Comparison of ENCODE assay signal across 17 cellular contexts in genomic region chr1:50265790-50266314, GRCh38.
DNase-seq lines count a peak whose midpoint lies in the region; ATAC-seq and TF ChIP-seq lines count a peak whose summit lies in the region.
"Had no signal": no experiment of that assay in that cellular context is flagged by ENCODE, and none has a peak within 500 bp of the region (broad histone marks: within the 10 kb centered on the region; RNA-seq: fewer than 3 reads in every experiment).

No MANE protein-coding gene starts in this region.

- no peaks in the 10 kb centered on the region for H3K9me3 Mint-ChIP-seq in activated naive CD4-positive, alpha-beta T cell treated with anti-CD3 and anti-CD28 coated beads for 36 hours
- H3K9me3 Mint-ChIP-seq: activated CD4-positive, alpha-beta T cell treated with anti-CD3 and anti-CD28 coated beads, Interleukin-2, amount 10 ng/mL, durations not matched to agents 24 days and 14 days; activated T-cell treated with anti-CD3 and anti-CD28 coated beads, Interleukin-2, amount 50 U/mL, for 24 hours had no signal

- H3K27me3 Mint-ChIP-seq in activated naive CD4-positive, alpha-beta T cell treated with anti-CD3 and anti-CD28 coated beads for 36 hours (ENCODE audit: low read depth): peaks cover 4% of the 10 kb centered on the region
- H3K27me3 Mint-ChIP-seq: activated CD4-positive, alpha-beta T cell treated with anti-CD3 and anti-CD28 coated beads, Interleukin-2, amount 10 ng/mL, durations not matched to agents 24 days and 14 days had no signal

- DNase-seq in GM03348 (ENCODE audit: low spot score): peak; percentile 50
- peak; percentile 17 for DNase-seq in astrocyte of the spinal cord (ENCODE audit: low read depth, low spot score)
- peak; percentile 31 for DNase-seq in skeletal muscle cell (ENCODE audit: low read depth)
- no peak for DNase-seq in T1000 (lab: John Stamatoyannopoulos, UW)
- no peak for DNase-seq in activated naive CD4-positive, alpha-beta T cell treated with anti-CD3 and anti-CD28 coated beads for 36 hours
- DNase-seq: activated CD4-positive, alpha-beta T cell treated with anti-CD3 and anti-CD28 coated beads, Interleukin-2, amount 10 ng/mL, durations not matched to agents 24 days and 14 days; activated T-cell treated with anti-CD3 and anti-CD28 coated beads, Interleukin-2, amount 50 U/mL, for 24 hours; C1 segment of cervical spinal cord; DMS153; NCI-H187 treated with DMSO at 0.1 percent for 48 hours; right lobe of liver; stimulated activated CD4-positive, alpha-beta T cell treated with anti-CD3 and anti-CD28 coated beads, Interleukin-2, amount 100 ng/mL, for 48 hours; testis had no signal

- TF ChIP-seq EP300 in gastroesophageal sphincter (IDR thresholded peaks at IDR 0.05): no peak

- H3K4me3 ChIP-seq in astrocyte of the spinal cord (ENCODE audit: low read depth, low read length) (no peak overlapping the region), gastroesophageal sphincter (no peak overlapping the region), skeletal muscle cell (ENCODE audit: low read depth, low read length) (no peak overlapping the region)
- H3K4me3 ChIP-seq: adrenal gland, right lobe of liver, testis had no signal

- H3K36me3 ChIP-seq in gastroesophageal sphincter: no peaks in the 10 kb centered on the region
- H3K36me3 ChIP-seq: adrenal gland, right lobe of liver had no signal

- CTCF ChIA-PET in activated naive CD4-positive, alpha-beta T cell treated with anti-CD3 and anti-CD28 coated beads for 36 hours (lab: Charles Lee): no interaction called here

- H3K9me3 ChIP-seq in gastroesophageal sphincter: no peaks in the 10 kb centered on the region
- H3K9me3 ChIP-seq: adrenal gland, right lobe of liver, testis had no signal

- peak overlapping the region in 3 of 4 donors; percentile 42 to 70 (median 61) for H3K27ac ChIP-seq in gastroesophageal sphincter
- H3K27ac ChIP-seq: right lobe of liver, testis had no signal

- in situ Hi-C loops in astrocyte of the spinal cord (cut with HindIII; ENCODE audit: low sequenced_read_pairs): no loop called here

- TF ChIP-seq POLR2A in gastroesophageal sphincter (IDR thresholded peaks at IDR 0.05): no peak

- no peaks in the 10 kb centered on the region for H3K36me3 Mint-ChIP-seq in activated naive CD4-positive, alpha-beta T cell treated with anti-CD3 and anti-CD28 coated beads for 36 hours (ENCODE audit: low read depth)

- H3K4me3 Mint-ChIP-seq in activated naive CD4-positive, alpha-beta T cell treated with anti-CD3 and anti-CD28 coated beads for 36 hours: no peak overlapping the region
- H3K4me3 Mint-ChIP-seq: activated CD4-positive, alpha-beta T cell treated with anti-CD3 and anti-CD28 coated beads, Interleukin-2, amount 10 ng/mL, durations not matched to agents 24 days and 14 days; activated T-cell treated with anti-CD3 and anti-CD28 coated beads, Interleukin-2, amount 50 U/mL, for 24 hours had no signal

- H3K27ac Mint-ChIP-seq in activated naive CD4-positive, alpha-beta T cell treated with anti-CD3 and anti-CD28 coated beads for 36 hours: no peak overlapping the region
- H3K27ac Mint-ChIP-seq: activated CD4-positive, alpha-beta T cell treated with anti-CD3 and anti-CD28 coated beads, Interleukin-2, amount 10 ng/mL, durations not matched to agents 24 days and 14 days; activated T-cell treated with anti-CD3 and anti-CD28 coated beads, Interleukin-2, amount 50 U/mL, for 24 hours had no signal

- TF ChIP-seq CTCF in astrocyte of the spinal cord (IDR thresholded peaks at IDR 0.05; ENCODE audit: low read depth, low read length) (no peak), gastroesophageal sphincter (IDR thresholded peaks at IDR 0.05) (no peak)

- H3K4me1 ChIP-seq in gastroesophageal sphincter: no peaks in the 10 kb centered on the region
- H3K4me1 ChIP-seq: adrenal gland, right lobe of liver, testis had no signal

- WGBS in gastroesophageal sphincter (ENCODE audit: low coverage in 1 of 2), 2 donors: 13 to 17% methylated on average over 3 of the region's 3 CpGs

- ATAC-seq in gastroesophageal sphincter: peak; percentile 81
- no peak for ATAC-seq in HG03159 (IDR thresholded peaks at IDR 0.05; ENCODE audit: unreplicated experiment)
- ATAC-seq: HCT116 had no signal

- peaks cover 11% of the 10 kb centered on the region for H3K27me3 ChIP-seq in gastroesophageal sphincter
- H3K27me3 ChIP-seq: adrenal gland, right lobe of liver, testis had no signal

- H3K4me1 Mint-ChIP-seq in activated naive CD4-positive, alpha-beta T cell treated with anti-CD3 and anti-CD28 coated beads for 36 hours (ENCODE audit: low read depth): no peaks in the 10 kb centered on the region
- H3K4me1 Mint-ChIP-seq: activated CD4-positive, alpha-beta T cell treated with anti-CD3 and anti-CD28 coated beads, Interleukin-2, amount 10 ng/mL, durations not matched to agents 24 days and 14 days had no signal

- intact Hi-C loops in activated naive CD4-positive, alpha-beta T cell treated with anti-CD3 and anti-CD28 coated beads for 36 hours (cut with micrococcal nuclease): no loop called here

Comparison
In these comparisons a context has a peak if more than half of its experiments do, and no peak if none do; other contexts are left out.
1. DNase-seq: peak in GM03348 (single experiment), astrocyte of the spinal cord (single experiment) and skeletal muscle cell (single experiment); none in T1000 (single experiment) and activated naive CD4-positive, alpha-beta T cell treated with anti-CD3 and anti-CD28 coated beads for 36 hours (single experiment).